Comparison of ENCODE assay signal across 19 cellular contexts in genomic region chr6:130187335-130188206, GRCh38. TPM values are rescaled to one million over a fixed set of nuclear protein-coding genes. Genes with fewer than 3 reads are reported as not detected.
"Had no signal": no experiment of that assay in that cellular context is flagged by ENCODE, and none has a peak within 500 bp of the region (broad histone marks: within the 10 kb centered on the region; RNA-seq: fewer than 3 reads in every experiment).

No MANE protein-coding gene starts in this region.

- ATAC-seq: heart left ventricle, left lobe of liver, psoas muscle, sciatic nerve, upper lobe of right lung had no signal

- DNase-seq: activated CD4-positive, alpha-beta memory T cell treated with anti-CD3 and anti-CD28 coated beads for 36 hours; activated gamma-delta T cell treated with Interleukin-2 at 50 U/mL for 16 hours; adrenal gland; effector CD4-positive, alpha-beta T cell; foreskin melanocyte; heart left ventricle; islet precursor cell; mammary epithelial cell; nephron progenitor cell; psoas muscle; SK-N-SH; spleen; stimulated activated CD4-positive, alpha-beta T cell treated with anti-CD3 and anti-CD28 coated beads, Interleukin-1b, Interleukin-23, amount 100 ng/mL, for 48 hours; stimulated activated naive CD4-positive, alpha-beta T cell; upper lobe of right lung had no signal

- H3K27ac Mint-ChIP-seq: activated CD4-positive, alpha-beta memory T cell treated with anti-CD3 and anti-CD28 coated beads for 36 hours; nephron progenitor cell; T-helper 1 cell treated with Interleukin-12 subunit alpha and Interleukin-12 subunit beta and Interleukin-4 antibody, amounts not matched to agents 30 μg/mL and 1 μg/mL, for 36 hours had no signal

- H3K9me3 ChIP-seq: adrenal gland, heart left ventricle, mucosa of descending colon, psoas muscle, SK-N-SH, spleen, upper lobe of right lung had no signal

- H3K27me3 Mint-ChIP-seq: activated CD4-positive, alpha-beta memory T cell treated with anti-CD3 and anti-CD28 coated beads for 36 hours had no signal

- H3K4me3 Mint-ChIP-seq: activated CD4-positive, alpha-beta memory T cell treated with anti-CD3 and anti-CD28 coated beads for 36 hours; nephron progenitor cell; T-helper 1 cell treated with Interleukin-12 subunit alpha and Interleukin-12 subunit beta and Interleukin-4 antibody, amounts not matched to agents 30 μg/mL and 1 μg/mL, for 36 hours had no signal

- H3K9me3 Mint-ChIP-seq: T-helper 1 cell treated with Interleukin-12 subunit alpha and Interleukin-12 subunit beta and Interleukin-4 antibody, amounts not matched to agents 30 μg/mL and 1 μg/mL, for 36 hours had no signal

- H3K4me1 Mint-ChIP-seq: nephron progenitor cell had no signal

RNA-seq across cellular contexts. Expression of gene SAMD3, which starts 35.2 kb away (rescaled TPM):
- total RNA-seq: mammary epithelial cell had no signal
